ENCODE assay signal across 15 cellular contexts in the genomic region with DNA sequence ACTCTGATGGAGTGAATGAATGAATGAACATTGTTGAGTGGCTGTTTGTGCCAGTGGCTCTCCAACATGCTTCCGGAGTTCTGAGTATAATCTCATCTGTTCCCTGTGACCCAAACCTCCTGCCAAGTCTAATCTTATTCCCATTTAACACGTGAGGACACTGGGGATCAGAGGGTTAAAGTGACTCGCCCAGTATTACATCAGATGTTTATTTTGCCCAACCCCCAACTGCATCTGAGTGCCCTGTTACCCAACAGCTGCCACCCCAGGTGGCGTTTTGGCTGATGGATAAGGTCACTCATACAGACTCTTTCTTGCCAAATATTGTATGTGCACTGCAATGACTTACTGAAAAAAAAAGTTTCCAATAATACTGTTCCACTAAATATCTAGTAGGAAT.
A peak's percentile ranks its signal among the peaks of the same experiment; 100 is the strongest.
DNase-seq lines count a peak whose midpoint lies in the region; ATAC-seq and TF ChIP-seq lines count a peak whose summit lies in the region.
"Had no signal": no experiment of that assay in that cellular context is flagged by ENCODE, and none has a peak within 500 bp of the region (broad histone marks: within the 10 kb centered on the region; RNA-seq: fewer than 3 reads in every experiment).

No MANE protein-coding gene starts in this region.

- H3K4me2 ChIP-seq in GM23338 (no peak overlapping the region), mesendoderm (ENCODE audit: low read length) (no peak overlapping the region), OCI-LY7 (ENCODE audit: low read length) (no peak overlapping the region)
- H3K4me2 ChIP-seq: BLaER1 treated with 17β-estradiol and CSF1 and Interleukin-3, amounts not matched to agents 10 nM and 100 nM had no signal

- WGBS in mesendoderm (ENCODE audit: extremely low coverage, insufficient coverage, low lambda C conversion rate) = no CpG with 5 or more reads among the region's 4 CpGs

- peak overlapping the region; percentile 33 for H3K18ac ChIP-seq in mesendoderm (ENCODE audit: low read length)

- no peaks in the 10 kb centered on the region for H3K79me2 ChIP-seq in GM23338 (replicated peaks; ENCODE audit: insufficient read depth)
- no peaks in the 10 kb centered on the region for H3K79me2 ChIP-seq in mesendoderm (ENCODE audit: control insufficient read depth, insufficient read depth, low read length)
- H3K79me2 ChIP-seq in OCI-LY7 (ENCODE audit: insufficient read depth, low read depth, low read length) = no peaks in the 10 kb centered on the region

- H3K4me3 ChIP-seq in GM23338 (no peak overlapping the region), mesendoderm (ENCODE audit: low read length) (no peak overlapping the region), OCI-LY7 (ENCODE audit: low read depth, low read length, poor library complexity, severe bottlenecking) (no peak overlapping the region)
- H3K4me3 ChIP-seq: BLaER1 treated with 17β-estradiol and CSF1 and Interleukin-3, amounts not matched to agents 10 nM and 100 nM had no signal

- peak overlapping the region; percentile 75 for H3K56ac ChIP-seq in mesendoderm (ENCODE audit: low read length)

- no peak overlapping the region for H3K23ac ChIP-seq in mesendoderm (ENCODE audit: low read length)

- no peaks in the 10 kb centered on the region for H3K27me3 ChIP-seq in GM23338 (ENCODE audit: insufficient read depth)
- no peaks in the 10 kb centered on the region for H3K27me3 ChIP-seq in mesendoderm (ENCODE audit: insufficient read depth, low read length, poor library complexity)
- H3K27me3 ChIP-seq: BLaER1 treated with 17β-estradiol and CSF1 and Interleukin-3, amounts not matched to agents 10 nM and 100 nM had no signal

- no peaks in the 10 kb centered on the region for H3F3A ChIP-seq in GM23338 (replicated peaks; ENCODE audit: low read depth)

- H3K79me1 ChIP-seq in mesendoderm (ENCODE audit: low read length) = no peaks in the 10 kb centered on the region

- H3K36me3 Mint-ChIP-seq in GM23338 (ENCODE audit: low read depth) = peaks cover 5% of the 10 kb centered on the region; the same call in 1 of the 3 replicates
- H3K36me3 Mint-ChIP-seq: brain, naive B cell had no signal

- no peak overlapping the region for H2AFZ ChIP-seq in GM23338
- no peak overlapping the region for H2AFZ ChIP-seq in OCI-LY7 (ENCODE audit: low read length)

- H3K27ac Mint-ChIP-seq in GM23338 = no peak overlapping the region
- H3K27ac Mint-ChIP-seq: activated CD4-positive, alpha-beta T cell treated with anti-CD3 and anti-CD28 coated beads, Interleukin-2, amount 10 ng/mL, durations not matched to agents 7 days and 5 days; naive B cell; stimulated activated naive CD8-positive, alpha-beta T cell treated with anti-CD3 and anti-CD28 coated beads, Interleukin-15, amount 100 ng/mL, for 72 hours had no signal

- no TSS peak for BruUV-seq in OCI-LY7 (replicated peaks; lab: Mats Ljungman, UMichigan)

- no peaks in the 10 kb centered on the region for H3K9me3 ChIP-seq in OCI-LY7 (ENCODE audit: low read length)
- H3K9me3 ChIP-seq: BLaER1 treated with 17β-estradiol and CSF1 and Interleukin-3, amounts not matched to agents 10 nM and 100 nM had no signal

- no peak for DNase-seq in GM23338 (ENCODE audit: low spot score)
- peak; percentile 66 for DNase-seq in NCI-H2107 (lab: John Stamatoyannopoulos, UW)
- peak; percentile 76 for DNase-seq in SHP77 treated with DMSO at 0.1 percent for 48 hours (lab: John Stamatoyannopoulos, UW)
- DNase-seq in mesendoderm = peak; percentile 72
- DNase-seq in AG08395 (ENCODE audit: low spot score) = no peak
- DNase-seq in activated naive CD4-positive, alpha-beta T cell (lab: John Stamatoyannopoulos, UW) = no peak
- DNase-seq in OCI-LY7 (ENCODE audit: low spot score) = no peak
- DNase-seq: activated CD4-positive, alpha-beta T cell treated with anti-CD3 and anti-CD28 coated beads, Interleukin-2, amount 10 ng/mL, durations not matched to agents 7 days and 5 days; kidney glomerular epithelial cell; naive B cell; retina; stimulated activated naive CD8-positive, alpha-beta T cell treated with anti-CD3 and anti-CD28 coated beads, Interleukin-15, amount 100 ng/mL, for 72 hours had no signal

- H4K8ac ChIP-seq in mesendoderm (ENCODE audit: low read depth, low read length) = no peak overlapping the region

- ATAC-seq in GM23338 (peak; percentile 56), GM19351 (IDR thresholded peaks at IDR 0.05; ENCODE audit: unreplicated experiment) (no peak)
- ATAC-seq: stimulated activated naive CD8-positive, alpha-beta T cell treated with anti-CD3 and anti-CD28 coated beads, Interleukin-15, amount 100 ng/mL, for 72 hours had no signal

- peaks cover 34% of the 10 kb centered on the region for H3K4me1 ChIP-seq in GM23338 (ENCODE audit: insufficient read depth)
- peaks cover 24% of the 10 kb centered on the region for H3K4me1 ChIP-seq in mesendoderm (ENCODE audit: control insufficient read depth, low read depth, low read length)
- no peaks in the 10 kb centered on the region for H3K4me1 ChIP-seq in OCI-LY7 (ENCODE audit: insufficient read depth, low read length, poor library complexity, severe bottlenecking)
- H3K4me1 ChIP-seq: BLaER1 treated with 17β-estradiol and CSF1 and Interleukin-3, amounts not matched to agents 10 nM and 100 nM had no signal

- H4K20me1 ChIP-seq in GM23338 (replicated peaks; ENCODE audit: insufficient read depth) = no peaks in the 10 kb centered on the region
- no peaks in the 10 kb centered on the region for H4K20me1 ChIP-seq in OCI-LY7 (ENCODE audit: insufficient read depth, low read length)
- H4K20me1 ChIP-seq: BLaER1 treated with 17β-estradiol and CSF1 and Interleukin-3, amounts not matched to agents 10 nM and 100 nM had no signal

- H2BK15ac ChIP-seq in mesendoderm (replicated peaks; ENCODE audit: low read depth) = no peak overlapping the region

- POLR2A ChIA-PET in OCI-LY7 (lab: Charles Lee) = no interaction called here

- H3K27me3 Mint-ChIP-seq in GM23338 (ENCODE audit: insufficient read depth, low read depth, poor library complexity) = peaks cover 7% of the 10 kb centered on the region

- H2BK120ac ChIP-seq in mesendoderm (ENCODE audit: low read depth, low read length) = no peak overlapping the region

- no peaks in the 10 kb centered on the region for H3K36me3 ChIP-seq in GM23338 (ENCODE audit: insufficient read depth)
- no peaks in the 10 kb centered on the region for H3K36me3 ChIP-seq in mesendoderm (ENCODE audit: control insufficient read depth, insufficient read depth, low read length)
- no peaks in the 10 kb centered on the region for H3K36me3 ChIP-seq in OCI-LY7 (ENCODE audit: insufficient read depth, low read length)
- H3K36me3 ChIP-seq: BLaER1 treated with 17β-estradiol and CSF1 and Interleukin-3, amounts not matched to agents 10 nM and 100 nM had no signal

- H2BK5ac ChIP-seq in mesendoderm (ENCODE audit: low read length) = peak overlapping the region; percentile 37

- H3K27ac ChIP-seq in GM23338 (ENCODE audit: low read depth) (no peak overlapping the region), mesendoderm (ENCODE audit: low read depth, low read length) (no peak overlapping the region), OCI-LY7 (ENCODE audit: low read depth, low read length, poor library complexity, severe bottlenecking) (no peak overlapping the region)
- H3K27ac ChIP-seq: BLaER1 treated with 17β-estradiol and CSF1 and Interleukin-3, amounts not matched to agents 10 nM and 100 nM had no signal

- intact Hi-C loops in OCI-LY7 (cut with micrococcal nuclease; ENCODE audit: unreplicated experiment) = no loop called here

- peaks cover 38% of the 10 kb centered on the region for H3K4me1 Mint-ChIP-seq in GM23338
- H3K4me1 Mint-ChIP-seq: naive B cell had no signal

- H4K5ac ChIP-seq in mesendoderm (ENCODE audit: low read length) = no peak overlapping the region

- no peaks in the 10 kb centered on the region for H3K9me2 ChIP-seq in GM23338 (ENCODE audit: insufficient read depth)
- H3K9me2 ChIP-seq in OCI-LY7 (ENCODE audit: insufficient read depth, low read length) = no peaks in the 10 kb centered on the region

- TF ChIP-seq CTCF in GM23338 (conservative IDR thresholded peaks at IDR 0.05; ENCODE audit: low read depth in 2 of 2) = no peak
- TF ChIP-seq CTCF in OCI-LY7 (conservative IDR thresholded peaks at IDR 0.05; ENCODE audit: low read length) = no peak

- CTCF ChIA-PET in OCI-LY7 (lab: Charles Lee; ENCODE audit: unreplicated experiment) = no interaction called here

- H3K4ac ChIP-seq in mesendoderm (ENCODE audit: low read depth, low read length) = peak overlapping the region; percentile 49

- no peak overlapping the region; the same call in 2 of the 3 replicates for H3K4me3 Mint-ChIP-seq in GM23338
- H3K4me3 Mint-ChIP-seq: activated CD4-positive, alpha-beta T cell treated with anti-CD3 and anti-CD28 coated beads, Interleukin-2, amount 10 ng/mL, durations not matched to agents 7 days and 5 days; brain; naive B cell; stimulated activated naive CD8-positive, alpha-beta T cell treated with anti-CD3 and anti-CD28 coated beads, Interleukin-15, amount 100 ng/mL, for 72 hours had no signal

- no peak overlapping the region for H2AK5ac ChIP-seq in mesendoderm (ENCODE audit: low read length)

- no peak overlapping the region for H3K9ac ChIP-seq in mesendoderm (ENCODE audit: low read length)
- H3K9ac ChIP-seq: BLaER1 treated with 17β-estradiol and CSF1 and Interleukin-3, amounts not matched to agents 10 nM and 100 nM had no signal

- H3K9me3 Mint-ChIP-seq in GM23338 = peaks cover 2% of the 10 kb centered on the region; the same call in 2 of the 3 replicates
- H3K9me3 Mint-ChIP-seq: activated CD4-positive, alpha-beta T cell treated with anti-CD3 and anti-CD28 coated beads, Interleukin-2, amount 10 ng/mL, durations not matched to agents 7 days and 5 days; stimulated activated naive CD8-positive, alpha-beta T cell treated with anti-CD3 and anti-CD28 coated beads, Interleukin-15, amount 100 ng/mL, for 72 hours had no signal

TF ChIP-seq in GM23338, 12 proteins besides CTCF, POLR2A, EP300 and RAD21:
- TF ChIP-seq, protein P1, sequence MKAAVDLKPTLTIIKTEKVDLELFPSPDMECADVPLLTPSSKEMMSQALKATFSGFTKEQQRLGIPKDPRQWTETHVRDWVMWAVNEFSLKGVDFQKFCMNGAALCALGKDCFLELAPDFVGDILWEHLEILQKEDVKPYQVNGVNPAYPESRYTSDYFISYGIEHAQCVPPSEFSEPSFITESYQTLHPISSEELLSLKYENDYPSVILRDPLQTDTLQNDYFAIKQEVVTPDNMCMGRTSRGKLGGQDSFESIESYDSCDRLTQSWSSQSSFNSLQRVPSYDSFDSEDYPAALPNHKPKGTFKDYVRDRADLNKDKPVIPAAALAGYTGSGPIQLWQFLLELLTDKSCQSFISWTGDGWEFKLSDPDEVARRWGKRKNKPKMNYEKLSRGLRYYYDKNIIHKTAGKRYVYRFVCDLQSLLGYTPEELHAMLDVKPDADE (IDR thresholded peaks at IDR 0.05) = no peak
- peak; percentile 59; the same call in 1 of the 2 replicates for TF ChIP-seq CREB1 (CRISPR knock-in tag; IDR thresholded peaks at IDR 0.05; ENCODE audit: low read depth)

Comparison
In these comparisons a context has a peak if more than half of its experiments do, and no peak if none do; other contexts are left out.
1. DNase-seq: peak in NCI-H2107 (single experiment), SHP77 treated with DMSO at 0.1 percent for 48 hours (single experiment) and mesendoderm (single experiment); none in GM23338 (single experiment), AG08395 (single experiment), activated naive CD4-positive, alpha-beta T cell (0 of 4) and OCI-LY7 (single experiment).